Comparison of ENCODE assay signal across 18 cellular contexts in genomic region chr2:18214936-18215335, GRCh38.
"Had no signal": no experiment of that assay in that cellular context is flagged by ENCODE, and none has a peak within 500 bp of the region (broad histone marks: within the 10 kb centered on the region; RNA-seq: fewer than 3 reads in every experiment).

No MANE protein-coding gene starts in this region.

- H3K4me3 ChIP-seq: lung, spleen, testis, upper lobe of left lung had no signal

- H3K27ac ChIP-seq: spleen, testis, upper lobe of left lung had no signal

- DNase-seq: activated B cell treated with CpG ODN at 0.5 μM for 24 hours; activated CD4-positive, alpha-beta T cell treated with anti-CD3 and anti-CD28 coated beads for 48 hours; activated CD8-positive, alpha-beta memory T cell treated with anti-CD3 and anti-CD28 coated beads, Interleukin-2, amount 50 U/mL, for 4 hours; activated CD8-positive, alpha-beta T cell treated with anti-CD3 and anti-CD28 coated beads, Interleukin-2, amount 10 ng/mL, durations not matched to agents 7 days and 5 days; activated gamma-delta T cell; activated naive CD8-positive, alpha-beta T cell treated with anti-CD3 and anti-CD28 coated beads for 36 hours; activated T-cell treated with anti-CD3 and anti-CD28 coated beads, Interleukin-2, amount 50 U/mL, for 48 hours; erythroblast; foreskin melanocyte; immature natural killer cell; left colon; midbrain; spleen; stimulated activated naive CD8-positive, alpha-beta T cell treated with anti-CD3 and anti-CD28 coated beads, Interleukin-15, amount 100 ng/mL, for 72 hours; T-helper 2 cell; testis; upper lobe of left lung had no signal
